Comparison of ENCODE assay signal across 23 cellular contexts in genomic region chr1:208078752-208079151, GRCh38.
DNase-seq lines count a peak whose midpoint lies in the region; ATAC-seq, FAIRE-seq and TF ChIP-seq lines count a peak whose summit lies in the region.
"Had no signal": no experiment of that assay in that cellular context is flagged by ENCODE, and none has a peak within 500 bp of the region (broad histone marks: within the 10 kb centered on the region; RNA-seq: fewer than 3 reads in every experiment).

No MANE protein-coding gene starts in this region.

- no peaks in the 10 kb centered on the region for H3K36me3 Mint-ChIP-seq in natural killer cell treated with Interleukin-12 subunit alpha and Interleukin-12 subunit beta and Interleukin-15 and Interleukin-18, amount 100 ng/mL, for 72 hours
- no peaks in the 10 kb centered on the region for H3K36me3 Mint-ChIP-seq in natural killer cell

- H3K27ac ChIP-seq in dorsolateral prefrontal cortex (peak overlapping the region in 30 of 59 donors; percentile 2 to 79 (median 54)), small intestine (ENCODE audit: low read depth in 1 of 2, low read length in 1 of 2) (no peak overlapping the region)
- H3K27ac ChIP-seq: HL-60, SJSA1 had no signal

- no peaks in the 10 kb centered on the region for H3K9me3 Mint-ChIP-seq in natural killer cell treated with Interleukin-12 subunit alpha and Interleukin-12 subunit beta and Interleukin-15 and Interleukin-18, amount 100 ng/mL, for 72 hours
- no peaks in the 10 kb centered on the region for H3K9me3 Mint-ChIP-seq in natural killer cell

- peaks cover 13 to 22% of the 10 kb centered on the region in 2 donors for H3K36me3 ChIP-seq in small intestine (ENCODE audit: control insufficient read depth in 2 of 2, insufficient read depth in 2 of 2, low read length in 2 of 2)

- H3K4me1 ChIP-seq in small intestine (ENCODE audit: control insufficient read depth in 2 of 2, insufficient read depth in 1 of 2, low read depth in 1 of 2, low read length in 1 of 2) = no peaks in the 10 kb centered on the region

- no peaks in the 10 kb centered on the region for H3K9me3 ChIP-seq in small intestine (ENCODE audit: control insufficient read depth, low read depth)
- H3K9me3 ChIP-seq: SJSA1 had no signal

- no peaks in the 10 kb centered on the region for H3K27me3 ChIP-seq in dorsolateral prefrontal cortex
- H3K27me3 ChIP-seq in small intestine (ENCODE audit: control insufficient read depth in 2 of 2, insufficient read depth in 2 of 2, low read length in 2 of 2) = no peaks in the 10 kb centered on the region
- H3K27me3 ChIP-seq: SJSA1 had no signal

- intact Hi-C loops in natural killer cell (cut with micrococcal nuclease) (no loop called here), dorsolateral prefrontal cortex (cut with DNase I) (no loop called here)

- 92 to 96% (median 93%) methylated on average over 12 of the region's 12 CpGs for WGBS in small intestine, 3 donors

- no peak overlapping the region for H3K27ac Mint-ChIP-seq in natural killer cell treated with Interleukin-12 subunit alpha and Interleukin-12 subunit beta and Interleukin-15 and Interleukin-18, amount 100 ng/mL, for 72 hours
- H3K27ac Mint-ChIP-seq in natural killer cell = no peak overlapping the region

- H3K4me3 ChIP-seq in dorsolateral prefrontal cortex (no peak overlapping the region), small intestine (ENCODE audit: low read depth in 1 of 2, low read length in 2 of 2) (no peak overlapping the region)
- H3K4me3 ChIP-seq: SJSA1 had no signal

- H3K27me3 Mint-ChIP-seq in natural killer cell treated with Interleukin-12 subunit alpha and Interleukin-12 subunit beta and Interleukin-15 and Interleukin-18, amount 100 ng/mL, for 72 hours = peaks cover 0 to 6% of the 10 kb centered on the region in 2 donors
- H3K27me3 Mint-ChIP-seq in natural killer cell (ENCODE audit: low read depth in 2 of 2) = no peaks in the 10 kb centered on the region

- H3K4me3 Mint-ChIP-seq in natural killer cell treated with Interleukin-12 subunit alpha and Interleukin-12 subunit beta and Interleukin-15 and Interleukin-18, amount 100 ng/mL, for 72 hours = no peak overlapping the region
- no peak overlapping the region for H3K4me3 Mint-ChIP-seq in natural killer cell

- TF ChIP-seq CTCF in natural killer cell (IDR thresholded peaks at IDR 0.05) = no peak
- TF ChIP-seq CTCF in dorsolateral prefrontal cortex (IDR thresholded peaks at IDR 0.05 in 54 of 56, conservative IDR thresholded peaks at IDR 0.05 in 2 of 56; ENCODE audit: low read depth in 1 of 56, partially characterized antibody in 56 of 56) = no peak

- H3K4me1 Mint-ChIP-seq in natural killer cell treated with Interleukin-12 subunit alpha and Interleukin-12 subunit beta and Interleukin-15 and Interleukin-18, amount 100 ng/mL, for 72 hours (ENCODE audit: low read depth in 2 of 2) = no peaks in the 10 kb centered on the region
- H3K4me1 Mint-ChIP-seq in natural killer cell = no peaks in the 10 kb centered on the region

- peak in 1 of 2 donors; percentile 5 for ATAC-seq in natural killer cell treated with Interleukin-12 subunit alpha and Interleukin-12 subunit beta and Interleukin-15 and Interleukin-18, amount 100 ng/mL, for 72 hours
- ATAC-seq in natural killer cell (no peak), GM21367 (IDR thresholded peaks at IDR 0.05; ENCODE audit: unreplicated experiment) (no peak), GM18870 (IDR thresholded peaks at IDR 0.05; ENCODE audit: unreplicated experiment) (no peak)

- FAIRE-seq in small intestine (lab: Jason Lieb, UNC) = no peak
- FAIRE-seq: GM18507, H54 had no signal

- peak; percentile 32 for DNase-seq in natural killer cell treated with Interleukin-12 subunit alpha and Interleukin-12 subunit beta and Interleukin-15 and Interleukin-18, amount 100 ng/mL, for 72 hours (ENCODE audit: low spot score)
- DNase-seq in natural killer cell = no peak
- DNase-seq in dorsolateral prefrontal cortex = peak in 7 of 10 donors; percentile 47 to 78 (median 69)
- DNase-seq in occipital lobe (lab: John Stamatoyannopoulos, UW) = peak; percentile 60
- no peak for DNase-seq in small intestine
- no peak for DNase-seq in activated CD8-positive, alpha-beta memory T cell treated with anti-CD3 and anti-CD28 coated beads, Interleukin-2, amount 50 U/mL, for 48 hours
- DNase-seq: 8988T, ACHN, Calu3, DND-41, NCI-H1048, NCI-H1694, NCI-H2029 treated with DMSO at 0.1 percent for 48 hours, NCI-H446 treated with DMSO at 0.1 percent for 48 hours, NCI-H69, Right ventricle myocardium superior, RPMI8226 had no signal

Comparison
In these comparisons a context has a peak if more than half of its experiments do, and no peak if none do; other contexts are left out.
1. DNase-seq: peak in natural killer cell treated with Interleukin-12 subunit alpha and Interleukin-12 subunit beta and Interleukin-15 and Interleukin-18, amount 100 ng/mL, for 72 hours (single experiment), dorsolateral prefrontal cortex (7 of 10) and occipital lobe (single experiment); none in natural killer cell (single experiment), small intestine (single experiment) and activated CD8-positive, alpha-beta memory T cell treated with anti-CD3 and anti-CD28 coated beads, Interleukin-2, amount 50 U/mL, for 48 hours (single experiment).
2. H3K27ac ChIP-seq: peak in dorsolateral prefrontal cortex (30 of 59); none in small intestine (0 of 2).